15 cellular contexts compared by ENCODE assay signal in genomic region chr1:200072636-200073285, GRCh38. TPM values are rescaled to one million over a fixed set of nuclear protein-coding genes. Genes with fewer than 3 reads are reported as not detected.
DNase-seq lines count a peak whose midpoint lies in the region; ATAC-seq, FAIRE-seq and TF ChIP-seq lines count a peak whose summit lies in the region.
"Had no signal": no experiment of that assay in that cellular context is flagged by ENCODE, and none has a peak within 500 bp of the region (broad histone marks: within the 10 kb centered on the region; RNA-seq: fewer than 3 reads in every experiment).

No MANE protein-coding gene starts in this region.

- H3K27ac ChIP-seq in transverse colon = no peak overlapping the region
- H3K27ac ChIP-seq: coronary artery, gastroesophageal sphincter, lower lobe of right lung, SJSA1 had no signal

- H3K36me3 Mint-ChIP-seq in Calu3 (ENCODE audit: insufficient read depth, unreplicated experiment) = no peaks in the 10 kb centered on the region

- peak; percentile 70 for FAIRE-seq in GM12891 (lab: Jason Lieb, UNC)

- TF ChIP-seq POLR2A in GM12891 (IDR thresholded peaks at IDR 0.05; ENCODE audit: low read depth, low read length) (no peak), transverse colon (IDR thresholded peaks at IDR 0.05) (no peak)

- H3K9me3 ChIP-seq in transverse colon = no peaks in the 10 kb centered on the region
- H3K9me3 ChIP-seq: gastroesophageal sphincter, lower lobe of right lung, SJSA1 had no signal

- BruUV-seq in Calu3 (replicated peaks; lab: Mats Ljungman, UMichigan) = no TSS peak

- intact Hi-C loops in transverse colon (cut with DNase I; ENCODE audit: low total_unique reads) = no loop called here
- intact Hi-C loops in Calu3 (cut with micrococcal nuclease; ENCODE audit: unreplicated experiment) = no loop called here

- TF ChIP-seq CTCF in transverse colon (IDR thresholded peaks at IDR 0.05) (no peak), Calu3 (IDR thresholded peaks at IDR 0.05; ENCODE audit: unreplicated experiment) (no peak)

- WGBS in transverse colon (ENCODE audit: low coverage in 1 of 2), 2 donors = 58 to 70% methylated on average over 4 of the region's 4 CpGs

- no peaks in the 10 kb centered on the region for H3K27me3 Mint-ChIP-seq in Calu3 (ENCODE audit: unreplicated experiment)

- ATAC-seq in GM19438 (IDR thresholded peaks at IDR 0.05; ENCODE audit: low read depth, unreplicated experiment) (peak; percentile 94), HG02870 (IDR thresholded peaks at IDR 0.05; ENCODE audit: unreplicated experiment) (peak; percentile 99), HG03575 (IDR thresholded peaks at IDR 0.05; ENCODE audit: extremely low read depth, insufficient number of reproducible peaks, low FRiP score, unreplicated experiment) (peak; percentile 89)
- ATAC-seq: gastroesophageal sphincter, lower lobe of right lung had no signal

- CTCF ChIA-PET in Calu3 (lab: Charles Lee) = no interaction called here

- H3K27me3 ChIP-seq in transverse colon = peaks cover 9% of the 10 kb centered on the region

- H3K4me3 Mint-ChIP-seq in Calu3 (ENCODE audit: low read depth, unreplicated experiment) = no peak overlapping the region
- H3K4me3 Mint-ChIP-seq: activated CD4-positive, alpha-beta T cell treated with anti-CD3 and anti-CD28 coated beads, Interleukin-2, amount 10 ng/mL, durations not matched to agents 7 days and 5 days; activated naive CD4-positive, alpha-beta T cell treated with anti-CD3 and anti-CD28 coated beads for 36 hours had no signal

- in situ Hi-C loops in transverse colon (cut with MboI; ENCODE audit: low pct_ligation_motif_present in 1 of 4, low pct_unique_long_range_greater_than_20kb in 1 of 4, low sequenced_read_pairs in 3 of 4) = no loop called here

- H3K4me3 ChIP-seq in transverse colon = no peak overlapping the region
- H3K4me3 ChIP-seq: coronary artery, gastroesophageal sphincter, lower lobe of right lung, SJSA1 had no signal

- H3K4me1 ChIP-seq in transverse colon = no peaks in the 10 kb centered on the region
- H3K4me1 ChIP-seq: gastroesophageal sphincter had no signal

- peaks cover 0 to 6% (median 0%) of the 10 kb centered on the region in 4 donors for H3K36me3 ChIP-seq in transverse colon
- H3K36me3 ChIP-seq: gastroesophageal sphincter, lower lobe of right lung, SJSA1 had no signal

- H3K9me3 Mint-ChIP-seq in Calu3 (ENCODE audit: low read depth, unreplicated experiment) = no peaks in the 10 kb centered on the region
- H3K9me3 Mint-ChIP-seq: activated CD4-positive, alpha-beta T cell treated with anti-CD3 and anti-CD28 coated beads, Interleukin-2, amount 10 ng/mL, durations not matched to agents 7 days and 5 days; activated naive CD4-positive, alpha-beta T cell treated with anti-CD3 and anti-CD28 coated beads for 36 hours had no signal

- H3K27ac Mint-ChIP-seq in Calu3 (ENCODE audit: unreplicated experiment) = no peak overlapping the region
- H3K27ac Mint-ChIP-seq: activated CD4-positive, alpha-beta T cell treated with anti-CD3 and anti-CD28 coated beads, Interleukin-2, amount 10 ng/mL, durations not matched to agents 7 days and 5 days; activated naive CD4-positive, alpha-beta T cell treated with anti-CD3 and anti-CD28 coated beads for 36 hours had no signal

- DNase-seq in GM12891 (ENCODE audit: insufficient read length, low spot score) (no peak), transverse colon (no peak), Calu3 (no peak), AG08396 (ENCODE audit: low spot score) (no peak)
- no peak for DNase-seq in stimulated activated naive CD4-positive, alpha-beta T cell treated with Interleukin-2 at 50 U/mL for 16 hours (lab: John Stamatoyannopoulos, UW)
- DNase-seq: activated CD4-positive, alpha-beta T cell treated with anti-CD3 and anti-CD28 coated beads, Interleukin-2, amount 10 ng/mL, durations not matched to agents 7 days and 5 days; activated naive CD4-positive, alpha-beta T cell treated with anti-CD3 and anti-CD28 coated beads for 36 hours; lower lobe of right lung; NCI-H2107 had no signal

- no peak for TF ChIP-seq EP300 in transverse colon (IDR thresholded peaks at IDR 0.05; ENCODE audit: low read depth)

- peaks cover 20% of the 10 kb centered on the region for H3K4me1 Mint-ChIP-seq in Calu3 (ENCODE audit: low read depth, unreplicated experiment)
- H3K4me1 Mint-ChIP-seq: activated CD4-positive, alpha-beta T cell treated with anti-CD3 and anti-CD28 coated beads, Interleukin-2, amount 10 ng/mL, durations not matched to agents 7 days and 5 days had no signal

TF ChIP-seq in GM12891, 5 proteins besides CTCF, POLR2A, EP300 and RAD21:
- no peak for TF ChIP-seq PAX5 (IDR thresholded peaks at IDR 0.05; ENCODE audit: insufficient read depth, low read length, severe bottlenecking)
- no peak for TF ChIP-seq TAF1 (IDR thresholded peaks at IDR 0.05; ENCODE audit: low read depth, low read length)
- TF ChIP-seq POU2F2 (IDR thresholded peaks at IDR 0.05; ENCODE audit: low read depth, low read length) = no peak
- TF ChIP-seq SPI1 (IDR thresholded peaks at IDR 0.05; ENCODE audit: low read depth, low read length) = no peak
- TF ChIP-seq POLR2AphosphoS5 (IDR thresholded peaks at IDR 0.05; ENCODE audit: low read depth, low read length) = no peak

RNA-seq across cellular contexts. Expression of gene NR5A2, which starts 45.3 kb away (rescaled TPM):
- 0.08 TPM for polyA plus RNA-seq in GM12891 (2012; ENCODE audit: low read depth, missing spikeins)
- total RNA-seq in transverse colon (10 to 100 TPM; 75.4 to 92.6 (median 85.4) TPM), Calu3 (2022) (6.9 and 9.5 TPM in 2 replicates)
- total RNA-seq: activated CD4-positive, alpha-beta T cell treated with anti-CD3 and anti-CD28 coated beads, Interleukin-2, amount 10 ng/mL, durations not matched to agents 7 days and 5 days; activated naive CD4-positive, alpha-beta T cell treated with anti-CD3 and anti-CD28 coated beads for 36 hours had no signal
